Comparison of ENCODE assay signal across 4 cellular contexts in the genomic region with DNA sequence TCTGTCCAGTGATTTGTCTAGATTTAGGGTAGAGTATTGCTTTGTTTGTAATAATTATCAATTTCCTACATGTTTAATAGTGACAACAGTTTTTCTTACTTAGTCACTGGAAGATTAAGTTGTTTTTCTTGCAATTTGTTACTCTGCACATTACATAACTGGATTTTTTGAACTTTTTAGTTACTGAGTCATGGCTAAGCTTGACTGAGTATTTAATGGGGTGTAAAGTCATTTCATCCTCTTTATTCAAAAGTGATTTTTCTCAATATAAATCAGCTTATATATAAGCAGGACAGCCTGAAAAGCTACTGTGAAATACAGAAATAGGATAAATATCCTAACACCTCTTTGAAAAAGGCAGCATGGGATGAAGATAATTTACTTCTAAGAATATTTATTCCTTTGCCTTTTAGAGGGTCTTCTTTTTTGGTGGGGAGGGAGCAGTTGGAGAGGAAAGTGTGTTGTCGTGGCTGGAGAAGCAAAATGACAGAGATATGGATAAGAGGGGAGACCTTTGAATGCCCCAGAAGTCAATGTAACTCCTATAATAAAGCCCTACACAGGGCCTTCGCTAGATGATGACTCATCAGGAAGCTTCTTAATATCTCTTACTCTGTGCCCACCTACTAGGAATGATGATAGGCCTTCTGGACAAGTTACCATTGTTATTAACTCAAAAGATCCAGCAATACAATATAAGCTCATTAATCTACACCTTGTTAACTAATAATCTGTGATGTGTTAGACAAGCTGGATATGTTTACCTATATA. TPM values are rescaled to one million over a fixed set of nuclear protein-coding genes. Genes with fewer than 3 reads are reported as not detected.
"Had no signal": no experiment of that assay in that cellular context is flagged by ENCODE, and none has a peak within 500 bp of the region (broad histone marks: within the 10 kb centered on the region; RNA-seq: fewer than 3 reads in every experiment).

No MANE protein-coding gene starts in this region.

RNA-seq across cellular contexts. Expression of gene TBX20, which starts 55.3 kb away (rescaled TPM):
- total RNA-seq: activated naive CD4-positive, alpha-beta T cell treated with anti-CD3 and anti-CD28 coated beads, Interleukin-2, amount 50 U/mL, for 72 hours; osteocyte; temporal lobe had no signal
- polyA plus RNA-seq: immature natural killer cell had no signal
